In the genomic region with DNA sequence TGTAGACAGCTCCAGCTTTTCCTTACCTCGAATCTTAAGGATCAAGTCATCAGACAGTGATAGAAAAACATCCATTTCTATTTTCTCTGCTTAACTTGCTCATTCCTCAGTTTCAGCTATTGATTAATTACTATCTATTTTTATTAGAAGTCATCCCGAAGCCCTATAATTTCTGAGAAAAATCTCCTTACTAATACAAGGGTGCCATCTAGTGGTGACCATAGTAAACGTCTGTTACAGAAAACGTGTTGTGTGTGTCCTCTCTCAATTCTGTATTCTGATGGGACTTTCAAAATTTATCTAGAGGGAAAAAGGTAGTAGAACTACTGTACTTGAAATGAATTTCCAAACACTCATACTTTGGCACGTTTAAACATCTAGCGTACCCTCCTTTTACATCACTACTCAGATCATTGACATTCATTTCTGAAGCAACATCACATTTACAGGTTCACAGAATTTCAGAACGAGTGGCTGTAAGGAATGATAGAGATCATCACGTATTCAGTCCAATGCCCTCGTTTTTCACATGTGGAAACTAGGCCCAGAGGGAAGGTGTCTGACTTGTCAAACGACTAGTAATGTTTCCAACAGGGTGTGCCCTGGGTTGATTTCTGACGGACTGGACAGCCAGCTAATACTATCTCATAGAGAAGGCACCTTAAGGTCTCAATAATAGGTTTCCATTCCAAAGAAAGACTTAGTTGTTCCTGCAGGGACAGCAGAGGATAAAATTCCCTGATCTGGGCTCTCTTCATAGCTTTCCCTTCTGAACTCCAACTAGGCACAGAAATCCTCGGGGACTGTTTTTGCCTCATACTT, we compare ENCODE assay signal across 8 cellular contexts. TPM values are rescaled to one million over a fixed set of nuclear protein-coding genes. Genes with fewer than 3 reads are reported as not detected.
DNase-seq lines count a peak whose midpoint lies in the region; ATAC-seq and TF ChIP-seq lines count a peak whose summit lies in the region.

No MANE protein-coding gene starts in this region.

- TF ChIP-seq POLR2A in tibial nerve (IDR thresholded peaks at IDR 0.05): no peak

- POLR2A ChIA-PET in CD4-positive, alpha-beta memory T cell (lab: Charles Lee; ENCODE audit: partially characterized antibody): no interaction called here
- POLR2A ChIA-PET in HEK293 (lab: Yijun Ruan, JAX): no interaction called here

- H3K4me2 ChIP-seq in mammary epithelial cell (ENCODE audit: insufficient read depth, low read depth, low read length): no peak overlapping the region

- no peaks in the 10 kb centered on the region for H3K27me3 ChIP-seq in CD4-positive, alpha-beta memory T cell (ENCODE audit: insufficient read depth, low read length)
- H3K27me3 ChIP-seq in mammary epithelial cell (ENCODE audit: insufficient read depth, low read length) (no peaks in the 10 kb centered on the region), tibial nerve (no peaks in the 10 kb centered on the region)

- no peak for TF ChIP-seq EP300 in tibial nerve (IDR thresholded peaks at IDR 0.05)

- peaks cover 5 to 9% (median 9%) of the 10 kb centered on the region in 4 donors for H3K4me1 Mint-ChIP-seq in CD4-positive, alpha-beta memory T cell

- no peak overlapping the region for H3K9ac ChIP-seq in mammary epithelial cell (ENCODE audit: insufficient read depth, low read length)

- H3K27ac Mint-ChIP-seq in CD4-positive, alpha-beta memory T cell: no peak overlapping the region

- no peak overlapping the region for H3K4me3 ChIP-seq in CD4-positive, alpha-beta memory T cell (ENCODE audit: low read length in 2 of 2)
- H3K4me3 ChIP-seq in HEK293 (ENCODE audit: low read depth, low read length): no peak overlapping the region
- H3K4me3 ChIP-seq in mammary epithelial cell (replicated peaks in 1 of 3; ENCODE audit: insufficient read depth in 1 of 3, low read depth in 2 of 3, low read length in 3 of 3): no peak overlapping the region
- H3K4me3 ChIP-seq in tibial nerve: no peak overlapping the region

- 21% methylated on average over 12 of the region's 12 CpGs for WGBS in mammary epithelial cell (ENCODE audit: low coverage, missing lambda C conversion rate)
- 36 to 41% methylated on average over 12 of the region's 12 CpGs for WGBS in tibial nerve, 2 donors

- dilution Hi-C loops in mammary epithelial cell (cut with HindIII; ENCODE audit: low sequenced_read_pairs): no loop called here

- TF ChIP-seq CTCF in HEK293 (tag by site-specific recombination; IDR thresholded peaks at IDR 0.05): 0 out of 2 replicates have a peak, but pooled peaks have one; percentile 10
- TF ChIP-seq CTCF in mammary epithelial cell (conservative IDR thresholded peaks at IDR 0.05 in 1 of 2, IDR thresholded peaks at IDR 0.05 in 1 of 2; ENCODE audit: extremely low read depth in 1 of 2, insufficient read depth in 1 of 2, low read depth in 1 of 2, low read length in 2 of 2): peak; percentile 65 to 83
- peak; percentile 64 to 79 (median 72) for TF ChIP-seq CTCF in tibial nerve (IDR thresholded peaks at IDR 0.05)

- H3K36me3 Mint-ChIP-seq in CD4-positive, alpha-beta memory T cell: peaks cover 26 to 29% of the 10 kb centered on the region in 2 donors

- ATAC-seq in left colon: peak; percentile 38
- no peak for ATAC-seq in HG03565 (IDR thresholded peaks at IDR 0.05; ENCODE audit: unreplicated experiment)

- no peaks in the 10 kb centered on the region for H3K27me3 Mint-ChIP-seq in CD4-positive, alpha-beta memory T cell

- H3K79me2 ChIP-seq in mammary epithelial cell (ENCODE audit: insufficient read depth, low read length): peaks cover 64% of the 10 kb centered on the region

- intact Hi-C loops in CD4-positive, alpha-beta memory T cell (cut with micrococcal nuclease): loop anchor here (2.0 kb wide), 2 partner anchors 110 to 998 kb away; partner anchors contain the start of gene ADCY5
- intact Hi-C loops in mammary epithelial cell (cut with micrococcal nuclease) (loop anchor here (1.0 to 5.0 kb wide), 3 partner anchors 72 to 230 kb away; partner anchors contain the start of gene ADCY5), left colon (cut with DNase I, micrococcal nuclease) (no loop called here)

- DNase-seq in CD4-positive, alpha-beta memory T cell: peak in 4 of 5 donors; percentile 46 to 53 (median 50)
- DNase-seq in NCI-H748 (lab: John Stamatoyannopoulos, UW; ENCODE audit: unreplicated experiment) (peak; percentile 46), mammary epithelial cell (peak; percentile 20), left colon (no peak), tibial nerve (ENCODE audit: low spot score in 2 of 2) (peak in 1 of 2 donors; percentile 66)
- no peak for DNase-seq in activated CD4-positive, CD25-positive, alpha-beta regulatory T cell treated with anti-CD3 and anti-CD28 coated beads, Interleukin-2, amount 50 U/mL, for 72 hours

- in situ Hi-C loops in mammary epithelial cell (cut with MboI; ENCODE audit: low sequenced_read_pairs in 2 of 2): loop anchor here in 1 of 2 donors (10.0 kb wide), 1 partner anchor 224 kb away; no protein-coding TSS in a partner anchor

- no peak overlapping the region for H2AFZ ChIP-seq in mammary epithelial cell (ENCODE audit: low read depth, low read length)

- BruUV-seq in mammary epithelial cell (replicated peaks; lab: Mats Ljungman, UMichigan): no TSS peak

- no peak overlapping the region for H3K4me3 Mint-ChIP-seq in CD4-positive, alpha-beta memory T cell

- no peaks in the 10 kb centered on the region for H4K20me1 ChIP-seq in mammary epithelial cell (ENCODE audit: insufficient read depth, low read length)

- H3K36me3 ChIP-seq in CD4-positive, alpha-beta memory T cell (ENCODE audit: insufficient read depth, low read length): no peaks in the 10 kb centered on the region
- peaks cover 0 to 13% of the 10 kb centered on the region in 2 experiments; a peak in 2 of 3 replicates for H3K36me3 ChIP-seq in HEK293 (ENCODE audit: control insufficient read depth in 2 of 2, insufficient read depth in 1 of 2, low read length in 2 of 2)
- H3K36me3 ChIP-seq in mammary epithelial cell (ENCODE audit: insufficient read depth, low read length): no peaks in the 10 kb centered on the region
- peaks cover 0 to 24% (median 0%) of the 10 kb centered on the region in 3 donors for H3K36me3 ChIP-seq in tibial nerve

- peaks cover 0 to 13% (median 2%) of the 10 kb centered on the region in 8 donors for H3K9me3 Mint-ChIP-seq in CD4-positive, alpha-beta memory T cell

- no peak overlapping the region for H3K27ac ChIP-seq in CD4-positive, alpha-beta memory T cell (ENCODE audit: low read depth, low read length)
- H3K27ac ChIP-seq in HEK293 (ENCODE audit: extremely low read depth, low read depth, low read length): no peak overlapping the region
- no peak overlapping the region for H3K27ac ChIP-seq in mammary epithelial cell (ENCODE audit: insufficient read depth, low read depth, low read length)
- no peak overlapping the region for H3K27ac ChIP-seq in tibial nerve

- H3K4me1 ChIP-seq in CD4-positive, alpha-beta memory T cell (ENCODE audit: insufficient read depth, low read length): no peaks in the 10 kb centered on the region
- H3K4me1 ChIP-seq in HEK293 (ENCODE audit: control insufficient read depth, insufficient read depth, low read length) (no peaks in the 10 kb centered on the region), mammary epithelial cell (ENCODE audit: insufficient read depth, low read length) (no peaks in the 10 kb centered on the region), tibial nerve (peaks cover 0 to 3% (median 0%) of the 10 kb centered on the region in 4 donors)

- CTCF ChIA-PET in CD4-positive, alpha-beta memory T cell (lab: Charles Lee; ENCODE audit: partially characterized antibody): interaction anchor here (0.7 to 6.8 kb wide), 23 partner anchors 9 to 239 kb away, joined by 3 to 137 read pairs (median 5); partner anchors contain the start of gene ADCY5
- CTCF ChIA-PET in HEK293 (lab: Yijun Ruan, JAX) (interaction anchor here (0.6 to 2.2 kb wide), 25 partner anchors 9 to 1832 kb away, joined by 3 to 12 read pairs (median 4); no protein-coding TSS in a partner anchor), mammary epithelial cell (lab: Charles Lee; ENCODE audit: low non-redundant PET) (interaction anchor here (0.6 to 0.8 kb wide), 2 partner anchors 11 to 165 kb away, joined by 3 to 5 read pairs; no protein-coding TSS in a partner anchor)

- no peaks in the 10 kb centered on the region for H3K9me3 ChIP-seq in CD4-positive, alpha-beta memory T cell (ENCODE audit: control insufficient read depth in 1 of 2, low read length in 2 of 2)
- H3K9me3 ChIP-seq in HEK293 (ENCODE audit: control insufficient read depth, insufficient read depth, low read depth, low read length): no peaks in the 10 kb centered on the region
- H3K9me3 ChIP-seq in mammary epithelial cell (replicated peaks; ENCODE audit: insufficient read depth, low read length): no peaks in the 10 kb centered on the region
- H3K9me3 ChIP-seq in tibial nerve: peaks cover 0 to 11% (median 0%) of the 10 kb centered on the region in 4 donors

TF ChIP-seq in HEK293, 187 proteins besides CTCF, POLR2A, EP300 and RAD21:
- TF ChIP-seq ZNF350 (tag by site-specific recombination; IDR thresholded peaks at IDR 0.05) (no peak), ZNF561 (tag by site-specific recombination; IDR thresholded peaks at IDR 0.05; ENCODE audit: borderline replicate concordance) (no peak), ZNF654 (tag by site-specific recombination; IDR thresholded peaks at IDR 0.05; ENCODE audit: low read depth) (peak; percentile 71)

RNA-seq across cellular contexts. Expression of gene HACD2, which starts 25.6 kb away (rescaled TPM):
- total RNA-seq in CD4-positive, alpha-beta memory T cell: 10 to 100 TPM; 26.0 to 29.5 TPM
- 10 to 100 TPM; 27.0 to 38.0 TPM for polyA plus RNA-seq in CD4-positive, alpha-beta memory T cell
- total RNA-seq in mammary epithelial cell (100 to 1,000 TPM in 1 of 2 donors, 10 to 100 TPM in 1; 98.5 to 199 TPM), left colon (10 to 100 TPM; 60.8 to 63.5 TPM), tibial nerve (10 to 100 TPM; 24.9 to 51.6 (median 36.0) TPM)
- 74.9 TPM for polyA plus RNA-seq in mammary epithelial cell
- polyA minus RNA-seq in mammary epithelial cell: 48.9 TPM

Comparison
In these comparisons a context has a peak if more than half of its experiments do, and no peak if none do; other contexts are left out.
1. DNase-seq: peak in CD4-positive, alpha-beta memory T cell (4 of 5), NCI-H748 (single experiment) and mammary epithelial cell (single experiment); none in left colon (0 of 2) and activated CD4-positive, CD25-positive, alpha-beta regulatory T cell treated with anti-CD3 and anti-CD28 coated beads, Interleukin-2, amount 50 U/mL, for 72 hours (single experiment).
2. CTCF ChIP-seq: peak in every context shown above with its lines; median percentile 74 in mammary epithelial cell; 72 in tibial nerve; 10 in HEK293.
3. intact Hi-C loops: an anchor here in CD4-positive, alpha-beta memory T cell (2.0 kb wide) and mammary epithelial cell (1.0 to 5.0 kb wide); none called in left colon.